17 cellular contexts compared by ENCODE assay signal in genomic region chr12:89289720-89290119, GRCh38.
A peak's percentile ranks its signal among the peaks of the same experiment; 100 is the strongest.
DNase-seq lines count a peak whose midpoint lies in the region; ATAC-seq and TF ChIP-seq lines count a peak whose summit lies in the region.
"Had no signal": no experiment of that assay in that cellular context is flagged by ENCODE, and none has a peak within 500 bp of the region (broad histone marks: within the 10 kb centered on the region; RNA-seq: fewer than 3 reads in every experiment).

No MANE protein-coding gene starts in this region.

- CTCF ChIA-PET in PC-3 (lab: Charles Lee) = no interaction called here

- H3K9me2 ChIP-seq in Karpas-422 (replicated peaks; ENCODE audit: insufficient read depth, low read length) (no peaks in the 10 kb centered on the region), PC-3 (replicated peaks; ENCODE audit: low read length) (no peaks in the 10 kb centered on the region)

- H3K27me3 ChIP-seq in Karpas-422 (ENCODE audit: low read length) (no peaks in the 10 kb centered on the region), PC-3 (ENCODE audit: low read length) (no peaks in the 10 kb centered on the region)
- H3K27me3 ChIP-seq: BE2C, BLaER1 had no signal

- no peak overlapping the region for H3K9ac ChIP-seq in Karpas-422 (ENCODE audit: low read length)
- H3K9ac ChIP-seq in PC-3 (ENCODE audit: low read length) = no peak overlapping the region
- H3K9ac ChIP-seq: BLaER1 had no signal

- no peaks in the 10 kb centered on the region for H4K20me1 ChIP-seq in Karpas-422 (ENCODE audit: insufficient read depth, low read depth, low read length)
- H4K20me1 ChIP-seq in PC-3 (ENCODE audit: low read length) = no peaks in the 10 kb centered on the region
- H4K20me1 ChIP-seq: BLaER1 had no signal

- no peak overlapping the region for H3K4me3 ChIP-seq in Karpas-422 (ENCODE audit: low read length)
- H3K4me3 ChIP-seq in PC-3 (ENCODE audit: low read length) = no peak overlapping the region
- H3K4me3 ChIP-seq: BLaER1 had no signal

- H3K4me2 ChIP-seq in Karpas-422 (ENCODE audit: low read depth, low read length, poor library complexity, severe bottlenecking) (no peak overlapping the region), PC-3 (ENCODE audit: low read length) (no peak overlapping the region)
- H3K4me2 ChIP-seq: BLaER1 had no signal

- DNase-seq in Karpas-422 (peak; percentile 5), PC-3 (peak; percentile 18), renal cortical epithelial cell (ENCODE audit: low read depth) (peak; percentile 13), Right ventricle myocardium superior (no peak)
- DNase-seq: 8988T; ACHN; BE2C; C1 segment of cervical spinal cord; Caco-2; Calu3; CD4-positive, alpha-beta memory T cell; CD4-positive, CD25-positive, alpha-beta regulatory T cell; CD8-positive, alpha-beta memory T cell; DMS79 treated with DMSO at 0.1 percent for 48 hours; GF-D8 had no signal

- peak; percentile 58 for ATAC-seq in PC-3
- ATAC-seq in GM19452 (IDR thresholded peaks at IDR 0.05; ENCODE audit: unreplicated experiment) = no peak
- no peak for ATAC-seq in Right ventricle myocardium superior (ENCODE audit: poor library complexity)

- no TSS peak for BruUV-seq in PC-3 (replicated peaks; lab: Mats Ljungman, UMichigan)

- POLR2A ChIA-PET in PC-3 (lab: Charles Lee; ENCODE audit: unreplicated experiment) = no interaction called here

- H3K4me1 ChIP-seq in Karpas-422 (ENCODE audit: low read length) (peaks cover 31% of the 10 kb centered on the region), PC-3 (ENCODE audit: insufficient read depth, low read length) (peaks cover 9% of the 10 kb centered on the region)
- H3K4me1 ChIP-seq: Caco-2 had no signal

- H3K36me3 ChIP-seq in Karpas-422 (ENCODE audit: insufficient read depth, low read length) (no peaks in the 10 kb centered on the region), PC-3 (ENCODE audit: low read depth, low read length) (no peaks in the 10 kb centered on the region)
- H3K36me3 ChIP-seq: BE2C, BLaER1 had no signal

- H2AFZ ChIP-seq in Karpas-422 (ENCODE audit: low read length) (no peak overlapping the region), PC-3 (ENCODE audit: low read length) (no peak overlapping the region)

- H3K9me3 ChIP-seq in Karpas-422 (ENCODE audit: low read length) = no peaks in the 10 kb centered on the region
- H3K9me3 ChIP-seq in PC-3 (ENCODE audit: low read length) = no peaks in the 10 kb centered on the region
- H3K9me3 ChIP-seq: BE2C, BLaER1, Caco-2 had no signal

- no peaks in the 10 kb centered on the region for H3F3A ChIP-seq in PC-3 (ENCODE audit: low read length, unreplicated experiment)

- intact Hi-C loops in PC-3 (cut with micrococcal nuclease) = no loop called here
- intact Hi-C loops in Right ventricle myocardium superior (cut with DNase I) = loop anchor here (5.0 kb wide), 1 partner anchor 53 kb away; no protein-coding TSS in a partner anchor

- TF ChIP-seq CTCF in PC-3 (conservative IDR thresholded peaks at IDR 0.05; ENCODE audit: low read depth, low read length) = no peak

- H3K27ac ChIP-seq in Karpas-422 (ENCODE audit: low read length) (no peak overlapping the region), PC-3 (ENCODE audit: low read length) (peak overlapping the region; percentile 42; the same call in 1 of the 2 replicates)
- H3K27ac ChIP-seq: BLaER1 had no signal

- H3K79me2 ChIP-seq in Karpas-422 (ENCODE audit: low read length) (no peaks in the 10 kb centered on the region), PC-3 (ENCODE audit: low read length) (no peaks in the 10 kb centered on the region)
